Comparison of ENCODE assay signal across 13 cellular contexts in genomic region chr2:36404312-36404711, GRCh38. TPM values are rescaled to one million over a fixed set of nuclear protein-coding genes. Genes with fewer than 3 reads are reported as not detected.
A peak's percentile ranks its signal among the peaks of the same experiment; 100 is the strongest.
DNase-seq lines count a peak whose midpoint lies in the region; ATAC-seq and TF ChIP-seq lines count a peak whose summit lies in the region.
"Had no signal": no experiment of that assay in that cellular context is flagged by ENCODE, and none has a peak within 500 bp of the region (broad histone marks: within the 10 kb centered on the region; RNA-seq: fewer than 3 reads in every experiment).

No MANE protein-coding gene starts in this region.

- CTCF ChIA-PET in activated CD8-positive, alpha-beta T cell treated with anti-CD3 and anti-CD28 coated beads, Interleukin-2, amount 10 ng/mL, durations not matched to agents 7 days and 5 days (lab: Charles Lee) = no interaction called here
- CTCF ChIA-PET in activated CD8-positive, alpha-beta T cell treated with anti-CD3 and anti-CD28 coated beads for 36 hours (lab: Charles Lee) = no interaction called here
- CTCF ChIA-PET in CD8-positive, alpha-beta T cell (lab: Charles Lee) = no interaction called here

- no peaks in the 10 kb centered on the region for H3K27me3 Mint-ChIP-seq in activated CD8-positive, alpha-beta T cell treated with anti-CD3 and anti-CD28 coated beads, Interleukin-2, amount 10 ng/mL, durations not matched to agents 7 days and 5 days (ENCODE audit: low read depth)
- no peaks in the 10 kb centered on the region for H3K27me3 Mint-ChIP-seq in activated CD8-positive, alpha-beta T cell treated with anti-CD3 and anti-CD28 coated beads for 36 hours
- no peaks in the 10 kb centered on the region for H3K27me3 Mint-ChIP-seq in chondrocyte (ENCODE audit: low read depth)
- no peaks in the 10 kb centered on the region for H3K27me3 Mint-ChIP-seq in CD8-positive, alpha-beta T cell (ENCODE audit: low read depth)
- H3K27me3 Mint-ChIP-seq: activated naive CD8-positive, alpha-beta T cell treated with anti-CD3 and anti-CD28 coated beads for 36 hours had no signal

- no peaks in the 10 kb centered on the region for H3K27me3 ChIP-seq in upper lobe of right lung
- no peaks in the 10 kb centered on the region for H3K27me3 ChIP-seq in CD8-positive, alpha-beta T cell (ENCODE audit: insufficient read depth, low read length)

- DNase-seq in activated CD8-positive, alpha-beta T cell treated with anti-CD3 and anti-CD28 coated beads, Interleukin-2, amount 10 ng/mL, durations not matched to agents 7 days and 5 days = no peak
- no peak for DNase-seq in activated CD8-positive, alpha-beta T cell treated with anti-CD3 and anti-CD28 coated beads for 36 hours
- DNase-seq in chondrocyte (ENCODE audit: low spot score) (no peak), upper lobe of right lung (no peak), KBM-7 (no peak), DMS53 treated with DMSO at 0.1 percent for 48 hours (lab: John Stamatoyannopoulos, UW; ENCODE audit: unreplicated experiment) (no peak)
- DNase-seq in CD8-positive, alpha-beta T cell = no peak
- DNase-seq: 8988T; activated naive CD8-positive, alpha-beta T cell treated with anti-CD3 and anti-CD28 coated beads for 36 hours; NCI-H2029 treated with DMSO at 0.1 percent for 48 hours; nucleus accumbens; stimulated activated CD4-positive, alpha-beta T cell treated with anti-CD3 and anti-CD28 coated beads, Interleukin-4, amount 100 ng/mL, for 1 hour had no signal

- peaks cover 21% of the 10 kb centered on the region for H3K4me1 ChIP-seq in upper lobe of right lung
- no peaks in the 10 kb centered on the region for H3K4me1 ChIP-seq in CD8-positive, alpha-beta T cell (ENCODE audit: insufficient read depth, low read length)

- H3K9me3 ChIP-seq in upper lobe of right lung = no peaks in the 10 kb centered on the region
- no peaks in the 10 kb centered on the region for H3K9me3 ChIP-seq in CD8-positive, alpha-beta T cell (ENCODE audit: low read length)

- no peaks in the 10 kb centered on the region for H3K9me3 Mint-ChIP-seq in activated CD8-positive, alpha-beta T cell treated with anti-CD3 and anti-CD28 coated beads, Interleukin-2, amount 10 ng/mL, durations not matched to agents 7 days and 5 days (ENCODE audit: insufficient read depth)
- H3K9me3 Mint-ChIP-seq in activated CD8-positive, alpha-beta T cell treated with anti-CD3 and anti-CD28 coated beads for 36 hours = no peaks in the 10 kb centered on the region
- no peaks in the 10 kb centered on the region for H3K9me3 Mint-ChIP-seq in chondrocyte (ENCODE audit: low read depth)
- H3K9me3 Mint-ChIP-seq in CD8-positive, alpha-beta T cell = no peaks in the 10 kb centered on the region
- H3K9me3 Mint-ChIP-seq: activated naive CD8-positive, alpha-beta T cell treated with anti-CD3 and anti-CD28 coated beads for 36 hours had no signal

- H3K4me3 ChIP-seq in upper lobe of right lung = no peak overlapping the region
- no peak overlapping the region for H3K4me3 ChIP-seq in CD8-positive, alpha-beta T cell (ENCODE audit: low read depth, low read length)

- no peak overlapping the region for H3K4me3 Mint-ChIP-seq in activated CD8-positive, alpha-beta T cell treated with anti-CD3 and anti-CD28 coated beads, Interleukin-2, amount 10 ng/mL, durations not matched to agents 7 days and 5 days
- H3K4me3 Mint-ChIP-seq in activated CD8-positive, alpha-beta T cell treated with anti-CD3 and anti-CD28 coated beads for 36 hours = no peak overlapping the region
- H3K4me3 Mint-ChIP-seq in chondrocyte (ENCODE audit: unreplicated experiment) = no peak overlapping the region
- H3K4me3 Mint-ChIP-seq in CD8-positive, alpha-beta T cell = no peak overlapping the region
- H3K4me3 Mint-ChIP-seq: activated naive CD8-positive, alpha-beta T cell treated with anti-CD3 and anti-CD28 coated beads for 36 hours had no signal

- H3K4me1 Mint-ChIP-seq in activated CD8-positive, alpha-beta T cell treated with anti-CD3 and anti-CD28 coated beads, Interleukin-2, amount 10 ng/mL, durations not matched to agents 7 days and 5 days (ENCODE audit: low read depth) = no peaks in the 10 kb centered on the region
- H3K4me1 Mint-ChIP-seq in activated CD8-positive, alpha-beta T cell treated with anti-CD3 and anti-CD28 coated beads for 36 hours (ENCODE audit: low read depth) = no peaks in the 10 kb centered on the region
- peaks cover 29% of the 10 kb centered on the region for H3K4me1 Mint-ChIP-seq in chondrocyte (ENCODE audit: low read depth)
- no peaks in the 10 kb centered on the region for H3K4me1 Mint-ChIP-seq in CD8-positive, alpha-beta T cell (ENCODE audit: low read depth)
- H3K4me1 Mint-ChIP-seq: activated naive CD8-positive, alpha-beta T cell treated with anti-CD3 and anti-CD28 coated beads for 36 hours had no signal

- no peak overlapping the region for H3K27ac ChIP-seq in upper lobe of right lung
- H3K27ac ChIP-seq in CD8-positive, alpha-beta T cell (ENCODE audit: low read depth, low read length) = no peak overlapping the region

- POLR2A ChIA-PET in activated CD8-positive, alpha-beta T cell treated with anti-CD3 and anti-CD28 coated beads, Interleukin-2, amount 10 ng/mL, durations not matched to agents 7 days and 5 days (lab: Charles Lee) = no interaction called here
- POLR2A ChIA-PET in activated CD8-positive, alpha-beta T cell treated with anti-CD3 and anti-CD28 coated beads for 36 hours (lab: Charles Lee) = no interaction called here
- POLR2A ChIA-PET in CD8-positive, alpha-beta T cell (lab: Charles Lee) = no interaction called here

- intact Hi-C loops in activated CD8-positive, alpha-beta T cell treated with anti-CD3 and anti-CD28 coated beads for 36 hours (cut with micrococcal nuclease) = no loop called here
- intact Hi-C loops in upper lobe of right lung (cut with DNase I) = no loop called here
- intact Hi-C loops in CD8-positive, alpha-beta T cell (cut with DNase I, micrococcal nuclease) = no loop called here

- in situ Hi-C loops in KBM-7 (cut with MboI; ENCODE audit: low pct_unique_long_range_greater_than_20kb, low sequenced_read_pairs) = no loop called here

- TF ChIP-seq CTCF in activated CD8-positive, alpha-beta T cell treated with anti-CD3 and anti-CD28 coated beads for 36 hours (IDR thresholded peaks at IDR 0.05) = no peak
- TF ChIP-seq CTCF in chondrocyte (IDR thresholded peaks at IDR 0.05) (no peak), upper lobe of right lung (IDR thresholded peaks at IDR 0.05) (no peak)
- TF ChIP-seq CTCF in CD8-positive, alpha-beta T cell (IDR thresholded peaks at IDR 0.05) = no peak

- no peaks in the 10 kb centered on the region for H3K36me3 ChIP-seq in upper lobe of right lung
- H3K36me3 ChIP-seq in CD8-positive, alpha-beta T cell (ENCODE audit: insufficient read depth, low read length) = no peaks in the 10 kb centered on the region

- H3K27ac Mint-ChIP-seq in activated CD8-positive, alpha-beta T cell treated with anti-CD3 and anti-CD28 coated beads, Interleukin-2, amount 10 ng/mL, durations not matched to agents 7 days and 5 days = no peak overlapping the region
- H3K27ac Mint-ChIP-seq in activated CD8-positive, alpha-beta T cell treated with anti-CD3 and anti-CD28 coated beads for 36 hours = no peak overlapping the region
- H3K27ac Mint-ChIP-seq in chondrocyte (ENCODE audit: unreplicated experiment) = peak overlapping the region; percentile 37
- H3K27ac Mint-ChIP-seq in CD8-positive, alpha-beta T cell = no peak overlapping the region
- H3K27ac Mint-ChIP-seq: activated naive CD8-positive, alpha-beta T cell treated with anti-CD3 and anti-CD28 coated beads for 36 hours had no signal

- peak; percentile 25 for ATAC-seq in activated CD8-positive, alpha-beta T cell treated with anti-CD3 and anti-CD28 coated beads, Interleukin-2, amount 10 ng/mL, durations not matched to agents 7 days and 5 days
- no peak for ATAC-seq in activated CD8-positive, alpha-beta T cell treated with anti-CD3 and anti-CD28 coated beads for 36 hours
- ATAC-seq in HG03565 (IDR thresholded peaks at IDR 0.05; ENCODE audit: unreplicated experiment) (peak; percentile 17), upper lobe of right lung (peak; percentile 42)
- ATAC-seq in CD8-positive, alpha-beta T cell = no peak

- H3K36me3 Mint-ChIP-seq in activated CD8-positive, alpha-beta T cell treated with anti-CD3 and anti-CD28 coated beads, Interleukin-2, amount 10 ng/mL, durations not matched to agents 7 days and 5 days (ENCODE audit: low read depth) = no peaks in the 10 kb centered on the region
- no peaks in the 10 kb centered on the region for H3K36me3 Mint-ChIP-seq in activated CD8-positive, alpha-beta T cell treated with anti-CD3 and anti-CD28 coated beads for 36 hours (ENCODE audit: low read depth)
- H3K36me3 Mint-ChIP-seq in chondrocyte (ENCODE audit: low read depth) = no peaks in the 10 kb centered on the region
- no peaks in the 10 kb centered on the region for H3K36me3 Mint-ChIP-seq in CD8-positive, alpha-beta T cell
- H3K36me3 Mint-ChIP-seq: activated naive CD8-positive, alpha-beta T cell treated with anti-CD3 and anti-CD28 coated beads for 36 hours had no signal

RNA-seq across cellular contexts. Expression of gene CRIM1, which starts 48.7 kb away (rescaled TPM):
- 1 to 10 TPM; 3.7 to 4.4 TPM for total RNA-seq in activated CD8-positive, alpha-beta T cell treated with anti-CD3 and anti-CD28 coated beads, Interleukin-2, amount 10 ng/mL, durations not matched to agents 7 days and 5 days
- 10 to 100 TPM; 14.4 to 15.9 TPM for total RNA-seq in activated CD8-positive, alpha-beta T cell treated with anti-CD3 and anti-CD28 coated beads for 36 hours
- total RNA-seq in chondrocyte (99.5 to 194 TPM (median 184 TPM) in 3 replicates), upper lobe of right lung (158 TPM)
- 1 to 10 TPM; 4.3 to 5.3 TPM for total RNA-seq in CD8-positive, alpha-beta T cell

Comparison
In these comparisons a context has a peak if more than half of its experiments do, and no peak if none do; other contexts are left out.
1. ATAC-seq: peak in activated CD8-positive, alpha-beta T cell treated with anti-CD3 and anti-CD28 coated beads, Interleukin-2, amount 10 ng/mL, durations not matched to agents 7 days and 5 days (single experiment), HG03565 (single experiment) and upper lobe of right lung (single experiment); none in activated CD8-positive, alpha-beta T cell treated with anti-CD3 and anti-CD28 coated beads for 36 hours (single experiment) and CD8-positive, alpha-beta T cell (single experiment).